Comparison of ENCODE assay signal across 21 cellular contexts in the genomic region with DNA sequence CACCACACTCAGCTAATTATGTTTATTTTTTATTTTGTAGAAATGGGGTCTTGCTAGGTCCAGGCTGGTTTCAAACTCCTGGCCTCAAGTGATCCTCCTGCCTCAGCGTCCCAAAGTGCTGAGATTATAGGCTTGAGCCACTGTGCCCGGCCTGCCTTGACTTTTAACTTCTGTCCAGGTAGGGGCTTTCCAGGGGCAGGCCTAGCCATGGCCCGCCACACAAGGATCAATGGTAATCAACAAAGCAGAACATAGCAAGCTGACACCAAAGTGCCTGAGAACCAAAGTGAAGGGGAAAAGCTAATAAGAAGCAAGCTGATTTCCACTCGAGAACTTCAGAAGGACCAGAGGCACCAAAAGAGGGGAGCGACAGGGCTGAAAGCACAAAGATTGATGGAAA.
"Had no signal": no experiment of that assay in that cellular context is flagged by ENCODE, and none has a peak within 500 bp of the region (broad histone marks: within the 10 kb centered on the region; RNA-seq: fewer than 3 reads in every experiment).

No MANE protein-coding gene starts in this region.

- H3K27ac ChIP-seq: cardiac muscle cell, dorsolateral prefrontal cortex, sigmoid colon, spleen, upper lobe of right lung had no signal

- H3K4me1 ChIP-seq: sigmoid colon, upper lobe of right lung had no signal

- H3K4me1 Mint-ChIP-seq: mesothelial cell of epicardium had no signal

- H3K9me3 ChIP-seq: sigmoid colon, spleen, upper lobe of right lung had no signal

- H3K36me3 ChIP-seq: cardiac muscle cell, sigmoid colon, spleen, upper lobe of right lung had no signal

- H3K4me3 Mint-ChIP-seq: mesothelial cell of epicardium; natural killer cell treated with Interleukin-12 subunit alpha and Interleukin-12 subunit beta and Interleukin-15 and Interleukin-18, amount 100 ng/mL, for 72 hours; stimulated activated memory B cell treated with anti-CD40 and anti-IgM and Interleukin-4, amounts not matched to agents 10 μg/mL and 1 μg/mL and 100 μg/mL, for 72 hours had no signal

- H3K27me3 Mint-ChIP-seq: natural killer cell treated with Interleukin-12 subunit alpha and Interleukin-12 subunit beta and Interleukin-15 and Interleukin-18, amount 100 ng/mL, for 72 hours; stimulated activated memory B cell treated with anti-CD40 and anti-IgM and Interleukin-4, amounts not matched to agents 10 μg/mL and 1 μg/mL and 100 μg/mL, for 72 hours had no signal

- DNase-seq: activated CD4-positive, alpha-beta T cell treated with anti-CD3 and anti-CD28 coated beads for 1 hour; activated CD4-positive, alpha-beta T cell treated with anti-CD3 and anti-CD28 coated beads, Interleukin-2, amount 50 U/mL, for 4 hours; activated gamma-delta T cell; dorsolateral prefrontal cortex; erythroblast; hypothalamus; islet precursor cell; left colon; nucleus accumbens; sigmoid colon; spleen; stimulated activated CD4-positive, alpha-beta T cell treated with anti-CD3 and anti-CD28 coated beads, Interleukin-4, amount 100 ng/mL, for 4 hours; T-helper 1 cell; T1000; upper lobe of right lung had no signal

- ATAC-seq: activated naive CD4-positive, alpha-beta T cell treated with anti-CD3 and anti-CD28 coated beads, Interleukin-2, amount 50 U/mL, for 72 hours; left colon; natural killer cell treated with Interleukin-12 subunit alpha and Interleukin-12 subunit beta and Interleukin-15 and Interleukin-18, amount 100 ng/mL, for 72 hours; stimulated activated memory B cell treated with anti-CD40 and anti-IgM and Interleukin-4, amounts not matched to agents 10 μg/mL and 1 μg/mL and 100 μg/mL, for 72 hours; upper lobe of right lung had no signal

- H3K27me3 ChIP-seq: cardiac muscle cell, dorsolateral prefrontal cortex, sigmoid colon, spleen, upper lobe of right lung had no signal

- H3K4me3 ChIP-seq: cardiac muscle cell, dorsolateral prefrontal cortex, lung, sigmoid colon, spleen, upper lobe of right lung had no signal

- H3K9me3 Mint-ChIP-seq: activated naive CD4-positive, alpha-beta T cell treated with anti-CD3 and anti-CD28 coated beads, Interleukin-2, amount 50 U/mL, for 72 hours; mesothelial cell of epicardium; natural killer cell treated with Interleukin-12 subunit alpha and Interleukin-12 subunit beta and Interleukin-15 and Interleukin-18, amount 100 ng/mL, for 72 hours; stimulated activated memory B cell treated with anti-CD40 and anti-IgM and Interleukin-4, amounts not matched to agents 10 μg/mL and 1 μg/mL and 100 μg/mL, for 72 hours had no signal

- H3K27ac Mint-ChIP-seq: mesothelial cell of epicardium; natural killer cell treated with Interleukin-12 subunit alpha and Interleukin-12 subunit beta and Interleukin-15 and Interleukin-18, amount 100 ng/mL, for 72 hours; stimulated activated memory B cell treated with anti-CD40 and anti-IgM and Interleukin-4, amounts not matched to agents 10 μg/mL and 1 μg/mL and 100 μg/mL, for 72 hours had no signal
